9 cellular contexts compared by ENCODE assay signal in genomic region chr5:6442333-6442732, GRCh38.
"Had no signal": no experiment of that assay in that cellular context is flagged by ENCODE, and none has a peak within 500 bp of the region (broad histone marks: within the 10 kb centered on the region; RNA-seq: fewer than 3 reads in every experiment).

No MANE protein-coding gene starts in this region.

- ATAC-seq: GM23338, HCT116 had no signal

- H2AFZ ChIP-seq: GM23248, GM23338 had no signal

- H3K4me2 ChIP-seq: GM23338 had no signal

- H3K4me1 ChIP-seq: HAP-1 had no signal

- H3K9me3 ChIP-seq: HAP-1 had no signal

- H3K4me3 ChIP-seq: GM23248, GM23338, HAP-1 had no signal

- H3K36me3 ChIP-seq: HAP-1 had no signal

- DNase-seq: GM23248, GOT3, H7, H9, HCEC 1CT, HFFc6 had no signal

- H3K27ac ChIP-seq: GM23248 had no signal

- H3K9ac ChIP-seq: GM23248 had no signal
